ENCODE assay signal across 1 cellular context in the genomic region with DNA sequence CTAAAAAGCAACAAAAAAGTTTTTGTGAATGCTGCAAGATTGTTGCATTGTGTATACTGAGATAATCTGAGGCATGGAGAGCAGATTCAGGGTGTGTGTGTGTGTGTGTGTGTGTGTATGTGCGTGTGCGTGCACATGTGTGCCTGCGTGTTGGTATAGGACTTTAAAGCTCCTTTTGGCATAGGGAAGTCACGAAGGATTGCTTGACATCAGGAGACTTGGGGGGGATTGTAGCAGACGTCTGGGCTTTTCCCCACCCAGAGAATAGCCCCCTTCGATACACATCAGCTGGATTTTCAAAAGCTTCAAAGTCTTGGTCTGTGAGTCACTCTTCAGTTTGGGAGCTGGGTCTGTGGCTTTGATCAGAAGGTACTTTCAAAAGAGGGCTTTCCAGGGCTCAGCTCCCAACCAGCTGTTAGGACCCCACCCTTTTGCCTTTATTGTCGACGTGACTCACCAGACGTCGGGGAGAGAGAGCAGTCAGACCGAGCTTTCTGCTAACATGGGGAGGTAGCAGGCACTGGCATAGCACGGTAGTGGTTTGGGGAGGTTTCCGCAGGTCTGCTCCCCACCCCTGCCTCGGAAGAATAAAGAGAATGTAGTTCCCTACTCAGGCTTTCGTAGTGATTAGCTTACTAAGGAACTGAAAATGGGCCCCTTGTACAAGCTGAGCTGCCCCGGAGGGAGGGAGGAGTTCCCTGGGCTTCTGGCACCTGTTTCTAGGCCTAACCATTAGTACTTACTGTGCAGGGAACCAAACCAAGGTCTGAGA.
TF ChIP-seq lines count a peak whose summit lies in the region.

No MANE protein-coding gene starts in this region.

TF ChIP-seq in GM12878, 131 proteins besides CTCF, POLR2A, EP300 and RAD21 (continued from another document and continues in another):
- TF ChIP-seq E4F1 (IDR thresholded peaks at IDR 0.05; ENCODE audit: borderline replicate concordance, partially characterized antibody) (no peak), IRF3 (IDR thresholded peaks at IDR 0.05) (no peak), ASH2L (IDR thresholded peaks at IDR 0.05; ENCODE audit: borderline replicate concordance, low read depth) (no peak), POLR2AphosphoS2 (IDR thresholded peaks at IDR 0.05; ENCODE audit: low read depth, low read length) (peak; percentile 84; the same call in 1 of the 2 replicates), RAD51 (IDR thresholded peaks at IDR 0.05) (no peak), MEF2A (IDR thresholded peaks at IDR 0.05; ENCODE audit: insufficient read depth, low read depth, low read length) (0 out of 2 replicates have a peak, but pooled peaks have one; percentile 72), BACH1 (IDR thresholded peaks at IDR 0.05; ENCODE audit: borderline replicate concordance) (peak; percentile 76), FOXM1 (IDR thresholded peaks at IDR 0.05; ENCODE audit: low read depth, low read length) (no peak), BHLHE40 (IDR thresholded peaks at IDR 0.05; ENCODE audit: borderline replicate concordance in 1 of 2, low read depth in 2 of 2, low read length in 1 of 2) (peak in 1 of 2 experiments; percentile 39; a peak in 3 of 4 replicates), TCF7 (IDR thresholded peaks at IDR 0.05; ENCODE audit: borderline replicate concordance) (peak; percentile 82; the same call in 1 of the 2 replicates), REST (IDR thresholded peaks at IDR 0.05; ENCODE audit: low read depth, low read length) (0 out of 2 replicates have a peak, but pooled peaks have one; percentile 27), CHD1 (IDR thresholded peaks at IDR 0.05; ENCODE audit: low read depth, low read length) (no peak), ZNF207 (IDR thresholded peaks at IDR 0.05; ENCODE audit: borderline replicate concordance) (0 out of 2 replicates have a peak, but pooled peaks have one; percentile 44), NBN (IDR thresholded peaks at IDR 0.05) (peak; percentile 65), GABPA (IDR thresholded peaks at IDR 0.05; ENCODE audit: low read depth) (no peak), CHD4 (IDR thresholded peaks at IDR 0.05) (no peak), E2F4 (IDR thresholded peaks at IDR 0.05; ENCODE audit: low read depth, low read length) (no peak), ZBED1 (IDR thresholded peaks at IDR 0.05; ENCODE audit: borderline replicate concordance) (peak; percentile 86; the same call in 1 of the 2 replicates), CBX3 (IDR thresholded peaks at IDR 0.05; ENCODE audit: borderline replicate concordance, low read depth) (no peak), YY1 (IDR thresholded peaks at IDR 0.05; ENCODE audit: low read depth, low read length) (peak; percentile 10; the same call in 1 of the 2 replicates), KAT2A (conservative IDR thresholded peaks at IDR 0.05; ENCODE audit: control insufficient read depth, low read depth, low read length) (no peak), ZBTB40 (IDR thresholded peaks at IDR 0.05; ENCODE audit: borderline replicate concordance) (no peak), ZBTB4 (CRISPR knock-in tag; IDR thresholded peaks at IDR 0.05) (no peak), ZNF24 (IDR thresholded peaks at IDR 0.05) (no peak), NR2F1 (conservative IDR thresholded peaks at IDR 0.05) (no peak), RBBP5 (conservative IDR thresholded peaks at IDR 0.05) (no peak), EGR1 (IDR thresholded peaks at IDR 0.05; ENCODE audit: borderline replicate concordance in 1 of 2, low read depth in 2 of 2, low read length in 2 of 2) (0 out of 3 replicates have a peak, but pooled peaks of 1 of the 2 experiments have one; percentile 5), CEBPB (IDR thresholded peaks at IDR 0.05; ENCODE audit: borderline replicate concordance in 1 of 2, low read depth in 2 of 2, low read length in 2 of 2) (no peak), FOS (IDR thresholded peaks at IDR 0.05; ENCODE audit: borderline replicate concordance, extremely low read depth, insufficient read length) (no peak), POLR2AphosphoS5 (IDR thresholded peaks at IDR 0.05; ENCODE audit: low read length) (peak; percentile 97), SIX5 (IDR thresholded peaks at IDR 0.05; ENCODE audit: low read depth, low read length, severe bottlenecking) (no peak)
- TF ChIP-seq, protein P1, sequence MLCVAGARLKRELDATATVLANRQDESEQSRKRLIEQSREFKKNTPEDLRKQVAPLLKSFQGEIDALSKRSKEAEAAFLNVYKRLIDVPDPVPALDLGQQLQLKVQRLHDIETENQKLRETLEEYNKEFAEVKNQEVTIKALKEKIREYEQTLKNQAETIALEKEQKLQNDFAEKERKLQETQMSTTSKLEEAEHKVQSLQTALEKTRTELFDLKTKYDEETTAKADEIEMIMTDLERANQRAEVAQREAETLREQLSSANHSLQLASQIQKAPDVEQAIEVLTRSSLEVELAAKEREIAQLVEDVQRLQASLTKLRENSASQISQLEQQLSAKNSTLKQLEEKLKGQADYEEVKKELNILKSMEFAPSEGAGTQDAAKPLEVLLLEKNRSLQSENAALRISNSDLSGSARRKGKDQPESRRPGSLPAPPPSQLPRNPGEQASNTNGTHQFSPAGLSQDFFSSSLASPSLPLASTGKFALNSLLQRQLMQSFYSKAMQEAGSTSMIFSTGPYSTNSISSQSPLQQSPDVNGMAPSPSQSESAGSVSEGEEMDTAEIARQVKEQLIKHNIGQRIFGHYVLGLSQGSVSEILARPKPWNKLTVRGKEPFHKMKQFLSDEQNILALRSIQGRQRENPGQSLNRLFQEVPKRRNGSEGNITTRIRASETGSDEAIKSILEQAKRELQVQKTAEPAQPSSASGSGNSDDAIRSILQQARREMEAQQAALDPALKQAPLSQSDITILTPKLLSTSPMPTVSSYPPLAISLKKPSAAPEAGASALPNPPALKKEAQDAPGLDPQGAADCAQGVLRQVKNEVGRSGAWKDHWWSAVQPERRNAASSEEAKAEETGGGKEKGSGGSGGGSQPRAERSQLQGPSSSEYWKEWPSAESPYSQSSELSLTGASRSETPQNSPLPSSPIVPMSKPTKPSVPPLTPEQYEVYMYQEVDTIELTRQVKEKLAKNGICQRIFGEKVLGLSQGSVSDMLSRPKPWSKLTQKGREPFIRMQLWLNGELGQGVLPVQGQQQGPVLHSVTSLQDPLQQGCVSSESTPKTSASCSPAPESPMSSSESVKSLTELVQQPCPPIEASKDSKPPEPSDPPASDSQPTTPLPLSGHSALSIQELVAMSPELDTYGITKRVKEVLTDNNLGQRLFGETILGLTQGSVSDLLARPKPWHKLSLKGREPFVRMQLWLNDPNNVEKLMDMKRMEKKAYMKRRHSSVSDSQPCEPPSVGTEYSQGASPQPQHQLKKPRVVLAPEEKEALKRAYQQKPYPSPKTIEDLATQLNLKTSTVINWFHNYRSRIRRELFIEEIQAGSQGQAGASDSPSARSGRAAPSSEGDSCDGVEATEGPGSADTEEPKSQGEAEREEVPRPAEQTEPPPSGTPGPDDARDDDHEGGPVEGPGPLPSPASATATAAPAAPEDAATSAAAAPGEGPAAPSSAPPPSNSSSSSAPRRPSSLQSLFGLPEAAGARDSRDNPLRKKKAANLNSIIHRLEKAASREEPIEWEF (IDR thresholded peaks at IDR 0.05; ENCODE audit: insufficient replicate concordance, low read depth, low read length), result no peak
